12 cellular contexts compared by ENCODE assay signal in the genomic region with DNA sequence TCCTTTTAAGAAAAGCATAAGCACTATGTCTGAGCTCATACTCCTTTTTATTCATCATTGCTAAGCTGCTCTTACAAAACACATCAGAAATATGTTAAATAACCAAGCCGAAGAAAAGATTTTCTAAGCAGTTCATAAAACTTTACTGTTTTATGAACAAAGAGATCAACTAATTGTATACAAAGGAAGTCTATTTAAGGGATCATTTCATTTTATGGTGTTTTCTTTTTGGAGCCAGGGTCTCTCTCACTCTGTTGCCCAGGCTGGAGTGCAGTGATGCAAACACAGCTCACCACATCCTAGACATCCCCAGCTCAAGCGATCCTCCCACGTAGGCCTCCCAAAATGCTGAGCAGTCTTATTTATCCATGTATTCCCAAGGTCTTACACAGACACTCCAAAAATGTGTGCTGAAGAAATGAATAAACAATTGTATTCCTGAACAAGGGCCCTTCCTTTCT. TPM values are rescaled to one million over a fixed set of nuclear protein-coding genes. Genes with fewer than 3 reads are reported as not detected.
DNase-seq lines count a peak whose midpoint lies in the region; ATAC-seq, FAIRE-seq and TF ChIP-seq lines count a peak whose summit lies in the region.
"Had no signal": no experiment of that assay in that cellular context is flagged by ENCODE, and none has a peak within 500 bp of the region (broad histone marks: within the 10 kb centered on the region; RNA-seq: fewer than 3 reads in every experiment).

No MANE protein-coding gene starts in this region.

- H3K9me3 ChIP-seq in GM12878 (replicated peaks; ENCODE audit: control insufficient read depth, insufficient read depth, low read length) (no peaks in the 10 kb centered on the region), testis (no peaks in the 10 kb centered on the region)

- H3K4me3 ChIP-seq in GM12878 (no peak overlapping the region), testis (no peak overlapping the region)
- H3K4me3 ChIP-seq: lung had no signal

- 0 out of 3 replicates have a peak, but pooled peaks have one; percentile 21 for ATAC-seq in GM12878
- ATAC-seq in HG02571 (IDR thresholded peaks at IDR 0.05; ENCODE audit: unreplicated experiment): no peak
- ATAC-seq: stimulated activated naive B cell treated with anti-CD40 and anti-IgM and Interleukin-4, amounts not matched to agents 10 μg/mL and 1 μg/mL and 100 μg/mL, for 72 hours had no signal

- no peak overlapping the region for H3K9ac ChIP-seq in GM12878 (ENCODE audit: control insufficient read depth, insufficient read depth, low read length)

- peak overlapping the region; percentile 77 for H3K27ac Mint-ChIP-seq in HFFc6
- H3K27ac Mint-ChIP-seq: activated naive CD4-positive, alpha-beta T cell treated with anti-CD3 and anti-CD28 coated beads, Interleukin-2, amount 50 U/mL, for 24 hours; stimulated activated naive B cell treated with anti-CD40 and anti-IgM and Interleukin-4, amounts not matched to agents 10 μg/mL and 1 μg/mL and 100 μg/mL, for 72 hours had no signal

- peaks cover 52% of the 10 kb centered on the region for H3K4me1 Mint-ChIP-seq in HFFc6 (ENCODE audit: low read depth)

- CTCF ChIA-PET in GM12878 (lab: Yijun Ruan, JAX): interaction anchor here (0.9 to 1.5 kb wide), 3 partner anchors 12 to 83 kb away, joined by 3 to 5 read pairs (median 3); no protein-coding TSS in a partner anchor

- in situ Hi-C loops in GM12878 (cut with MboI): no loop called here

- 36% methylated on average over 3 of the region's 3 CpGs for WGBS in GM12878 (ENCODE audit: insufficient coverage, insufficient replicate concordance, low lambda C conversion rate, missing lambda C conversion rate)
- 44 to 69% methylated on average over 3 of the region's 3 CpGs for WGBS in testis, 2 donors

- H4K20me1 ChIP-seq in GM12878 (ENCODE audit: control insufficient read depth, insufficient read depth): peaks cover 3% of the 10 kb centered on the region; the same call in 1 of the 2 replicates

- POLR2A ChIA-PET in GM12878 (lab: Charles Lee): interaction anchor here (0.6 to 1.3 kb wide), 5 partner anchors 8 to 135 kb away, joined by 3 to 5 read pairs (median 4); no protein-coding TSS in a partner anchor

- H3K4me1 ChIP-seq in GM12878 (ENCODE audit: control insufficient read depth, insufficient read depth, low read length): no peaks in the 10 kb centered on the region
- peaks cover 17% of the 10 kb centered on the region for H3K4me1 ChIP-seq in testis

- DNase-seq in HFFc6 (no peak), GM12878 (ENCODE audit: low read depth, low spot score) (no peak), kidney tubule cell (ENCODE audit: low spot score) (peak; percentile 26), testis (peak; percentile 40), GM19238 (ENCODE audit: insufficient read length, low spot score) (no peak), NCI-H2227 treated with DMSO at 0.1 percent for 48 hours (lab: John Stamatoyannopoulos, UW) (no peak)
- DNase-seq in activated naive CD4-positive, alpha-beta T cell treated with anti-CD3 and anti-CD28 coated beads, Interleukin-2, amount 50 U/mL, for 16 hours: no peak
- DNase-seq: stimulated activated naive B cell treated with anti-CD40 and anti-IgM and Interleukin-4, amounts not matched to agents 10 μg/mL and 1 μg/mL and 100 μg/mL, for 72 hours had no signal

- H3K36me3 ChIP-seq in GM12878 (ENCODE audit: control insufficient read depth in 2 of 2, insufficient read depth in 2 of 2, low read length in 1 of 2) (peaks cover 0 to 2% of the 10 kb centered on the region in 2 experiments; a peak in 1 of 4 replicates), testis (ENCODE audit: low read depth, missing control alignments) (no peaks in the 10 kb centered on the region)

- H3K79me2 ChIP-seq in GM12878 (ENCODE audit: control insufficient read depth, insufficient read depth, low read length): peaks cover 86% of the 10 kb centered on the region

- no peak for TF ChIP-seq EP300 in GM12878 (IDR thresholded peaks at IDR 0.05; ENCODE audit: borderline replicate concordance in 1 of 2, control insufficient read depth in 1 of 2, low read depth in 2 of 2, low read length in 2 of 2)

- RAD21 ChIA-PET in GM12878 (lab: Charles Lee; ENCODE audit: unreplicated experiment): interaction anchor here (0.6 to 1.2 kb wide), 2 partner anchors 14 to 80 kb away, joined by 3 read pairs; no protein-coding TSS in a partner anchor

- no peak for FAIRE-seq in GM12878 (lab: Jason Lieb, UNC)

- H3K4me3 Mint-ChIP-seq in HFFc6: peak overlapping the region; percentile 6; the same call in 1 of the 2 replicates
- H3K4me3 Mint-ChIP-seq: activated naive CD4-positive, alpha-beta T cell treated with anti-CD3 and anti-CD28 coated beads, Interleukin-2, amount 50 U/mL, for 24 hours; stimulated activated naive B cell treated with anti-CD40 and anti-IgM and Interleukin-4, amounts not matched to agents 10 μg/mL and 1 μg/mL and 100 μg/mL, for 72 hours had no signal

- no peaks in the 10 kb centered on the region for H3K27me3 ChIP-seq in GM12878 (replicated peaks in 1 of 2; ENCODE audit: control insufficient read depth in 2 of 2, insufficient read depth in 2 of 2, low read length in 1 of 2)
- no peaks in the 10 kb centered on the region for H3K27me3 ChIP-seq in testis

- H3K27ac ChIP-seq in GM12878 (ENCODE audit: control insufficient read depth, insufficient read depth) (no peak overlapping the region), testis (peak overlapping the region; percentile 32 to 75)
- H3K27ac ChIP-seq: epithelial cell of prostate had no signal

- BruUV-seq in GM12878 (replicated peaks; lab: Mats Ljungman, UMichigan): no TSS peak

- SMC1A ChIA-PET in GM12878 (lab: Charles Lee; ENCODE audit: uncharacterized antibody, unreplicated experiment): interaction anchor here (0.7 to 2.4 kb wide), 5 partner anchors 13 to 87 kb away, joined by 3 to 5 read pairs (median 3); no protein-coding TSS in a partner anchor

- H3K4me2 ChIP-seq in GM12878 (ENCODE audit: control insufficient read depth, insufficient read depth): no peak overlapping the region; the same call in 1 of the 2 replicates

- intact Hi-C loops in GM12878 (cut with micrococcal nuclease; ENCODE audit: unreplicated experiment) (no loop called here), testis (cut with DNase I; ENCODE audit: low total_unique reads) (no loop called here)

- no peak for TF ChIP-seq POLR2A in GM12878 (IDR thresholded peaks at IDR 0.05; ENCODE audit: low read depth, low read length)
- TF ChIP-seq POLR2A in testis (IDR thresholded peaks at IDR 0.05): no peak

- TF ChIP-seq CTCF in HFFc6 (IDR thresholded peaks at IDR 0.05) (no peak), GM12878 (IDR thresholded peaks at IDR 0.05 in 2 of 3, conservative IDR thresholded peaks at IDR 0.05 in 1 of 3; ENCODE audit: control insufficient read depth in 2 of 3, extremely low read depth in 1 of 3, insufficient read depth in 1 of 3, low read depth in 3 of 3, low read length in 3 of 3) (no peak), testis (IDR thresholded peaks at IDR 0.05) (no peak)

- H2AFZ ChIP-seq in GM12878 (ENCODE audit: control insufficient read depth, low read depth, low read length): no peak overlapping the region

- no peak for TF ChIP-seq RAD21 in GM12878 (IDR thresholded peaks at IDR 0.05; ENCODE audit: insufficient read depth, low read depth, low read length)

- H3K9me3 Mint-ChIP-seq in HFFc6: no peaks in the 10 kb centered on the region
- H3K9me3 Mint-ChIP-seq: activated naive CD4-positive, alpha-beta T cell treated with anti-CD3 and anti-CD28 coated beads, Interleukin-2, amount 50 U/mL, for 24 hours; stimulated activated naive B cell treated with anti-CD40 and anti-IgM and Interleukin-4, amounts not matched to agents 10 μg/mL and 1 μg/mL and 100 μg/mL, for 72 hours had no signal

- H3K27me3 Mint-ChIP-seq in HFFc6 (ENCODE audit: insufficient read depth): no peaks in the 10 kb centered on the region; the same call in 1 of the 2 replicates
- H3K27me3 Mint-ChIP-seq: activated naive CD4-positive, alpha-beta T cell treated with anti-CD3 and anti-CD28 coated beads, Interleukin-2, amount 50 U/mL, for 24 hours; stimulated activated naive B cell treated with anti-CD40 and anti-IgM and Interleukin-4, amounts not matched to agents 10 μg/mL and 1 μg/mL and 100 μg/mL, for 72 hours had no signal

- peaks cover 9% of the 10 kb centered on the region; the same call in 1 of the 2 replicates for H3K36me3 Mint-ChIP-seq in HFFc6 (ENCODE audit: low read depth)

RNA-seq across cellular contexts. Expression of a gene that starts 9.3 kb away (rescaled TPM):
- total RNA-seq in HFFc6 (2021; fragmentation: NEBNext Ultra II Directional; extraction: Animal tissue kit (Norgen Biotek cat#: 25700)): 10 to 100 TPM; 11.3 to 18.9 (median 16.6) TPM
- total RNA-seq in GM12878 (2013; cell fraction: nucleolus; rRNA removed): 32.2 and 32.9 TPM in 2 replicates
- total RNA-seq in GM12878 (2014; rRNA removed) (27.3 and 32.4 TPM in 2 replicates), GM12878 (2014; rRNA removed; fragmentation: Illumina TruSeq; extraction: Trizol) (32.1 and 32.3 TPM in 2 replicates), GM12878 (2021) (27.8 and 28.5 TPM in 2 replicates), testis (10 to 100 TPM; 24.0 to 28.3 TPM)
- polyA plus RNA-seq in GM12878 (2011; ENCODE audit: low read depth): 4.2 TPM
- polyA plus RNA-seq in GM12878 (2011; rRNA removed) (17.9 and 20.9 TPM in 2 replicates), GM12878 (2014; fragmentation: Illumina TruSeq; extraction: Trizol) (28.5 and 34.7 TPM in 2 replicates), GM12878 (2014; fragmentation: Nextera tagmentation; extraction: Ambion mirVana) (10 to 100 TPM in 1 of 2 experiments, 1 to 10 TPM in 1; 2.4 to 23.6 TPM), GM12878 (2014; rRNA removed) (25.8 and 27.6 TPM in 2 replicates), GM12878 (2016; fragmentation: Nextera tagmentation; extraction: Ambion mirVana) (10 to 100 TPM; 13.8 to 14.2 TPM), testis (ENCODE audit: insufficient read depth, low read depth, low replicate concordance) (18.7 TPM)
- polyA plus RNA-seq in GM12878 (2011; cell fraction: cytosol; rRNA removed): 10.5 and 11.0 TPM in 2 replicates
- 8.2 and 10.1 TPM in 2 replicates for polyA plus RNA-seq in GM12878 (2011; cell fraction: nucleus; rRNA removed)
- polyA plus RNA-seq in GM12878 (2012): 4.6 and 5.9 TPM in 2 replicates
- 22.7 and 22.9 TPM in 2 replicates for polyA minus RNA-seq in GM12878 (2011; rRNA and poly(A)+ RNA removed)
- polyA minus RNA-seq in GM12878 (2011; cell fraction: cytosol; rRNA and poly(A)+ RNA removed): 8.3 and 10.4 TPM in 2 replicates
- polyA minus RNA-seq in GM12878 (2011; cell fraction: nucleus; rRNA and poly(A)+ RNA removed): 3.4 and 5.5 TPM in 2 replicates

RNA-seq across cellular contexts. Expression of a gene that starts 42.7 kb away (rescaled TPM):
- 1,000 to 10,000 TPM; 1,585 to 1,769 (median 1,649) TPM for total RNA-seq in HFFc6 (2021; fragmentation: NEBNext Ultra II Directional; extraction: Animal tissue kit (Norgen Biotek cat#: 25700))
- total RNA-seq in GM12878 (2013; cell fraction: nucleolus; rRNA removed): 360 and 401 TPM in 2 replicates
- total RNA-seq in GM12878 (2014; rRNA removed) (3,265 and 3,625 TPM in 2 replicates), GM12878 (2014; rRNA removed; fragmentation: Illumina TruSeq; extraction: Trizol) (3,150 and 3,233 TPM in 2 replicates), GM12878 (2021) (2,325 and 2,481 TPM in 2 replicates), testis (1,000 to 10,000 TPM in 1 of 2 donors, 100 to 1,000 TPM in 1; 926 to 1,691 TPM)
- polyA plus RNA-seq in GM12878 (2011; ENCODE audit: low read depth): 8,423 TPM
- polyA plus RNA-seq in GM12878 (2011; rRNA removed) (2,575 and 3,799 TPM in 2 replicates), GM12878 (2014; fragmentation: Illumina TruSeq; extraction: Trizol) (3,495 and 3,970 TPM in 2 replicates), GM12878 (2014; fragmentation: Nextera tagmentation; extraction: Ambion mirVana) (1,000 to 10,000 TPM; 2,067 to 2,394 TPM), GM12878 (2014; rRNA removed) (3,767 and 4,060 TPM in 2 replicates), GM12878 (2016; fragmentation: Nextera tagmentation; extraction: Ambion mirVana) (1,000 to 10,000 TPM; 1,546 to 1,554 TPM), testis (ENCODE audit: insufficient read depth, low read depth, low replicate concordance) (1,309 TPM)
- 6,646 and 9,086 TPM in 2 replicates for polyA plus RNA-seq in GM12878 (2011; cell fraction: cytosol; rRNA removed)
- 1,492 and 1,706 TPM in 2 replicates for polyA plus RNA-seq in GM12878 (2011; cell fraction: nucleus; rRNA removed)
- 3,794 and 4,086 TPM in 2 replicates for polyA plus RNA-seq in GM12878 (2012)
- polyA minus RNA-seq in GM12878 (2011; rRNA and poly(A)+ RNA removed): 1,866 and 2,585 TPM in 2 replicates
- 439 and 466 TPM in 2 replicates for polyA minus RNA-seq in GM12878 (2011; cell fraction: cytosol; rRNA and poly(A)+ RNA removed)
- 136 and 165 TPM in 2 replicates for polyA minus RNA-seq in GM12878 (2011; cell fraction: nucleus; rRNA and poly(A)+ RNA removed)

Comparison
In these comparisons a context has a peak if more than half of its experiments do, and no peak if none do; other contexts are left out.
1. DNase-seq: peak in kidney tubule cell (single experiment) and testis (single experiment); none in HFFc6 (single experiment), GM12878 (single experiment), GM19238 (single experiment), activated naive CD4-positive, alpha-beta T cell treated with anti-CD3 and anti-CD28 coated beads, Interleukin-2, amount 50 U/mL, for 16 hours (single experiment) and NCI-H2227 treated with DMSO at 0.1 percent for 48 hours (single experiment).